Comparison of ENCODE assay signal across 15 cellular contexts in the genomic region with DNA sequence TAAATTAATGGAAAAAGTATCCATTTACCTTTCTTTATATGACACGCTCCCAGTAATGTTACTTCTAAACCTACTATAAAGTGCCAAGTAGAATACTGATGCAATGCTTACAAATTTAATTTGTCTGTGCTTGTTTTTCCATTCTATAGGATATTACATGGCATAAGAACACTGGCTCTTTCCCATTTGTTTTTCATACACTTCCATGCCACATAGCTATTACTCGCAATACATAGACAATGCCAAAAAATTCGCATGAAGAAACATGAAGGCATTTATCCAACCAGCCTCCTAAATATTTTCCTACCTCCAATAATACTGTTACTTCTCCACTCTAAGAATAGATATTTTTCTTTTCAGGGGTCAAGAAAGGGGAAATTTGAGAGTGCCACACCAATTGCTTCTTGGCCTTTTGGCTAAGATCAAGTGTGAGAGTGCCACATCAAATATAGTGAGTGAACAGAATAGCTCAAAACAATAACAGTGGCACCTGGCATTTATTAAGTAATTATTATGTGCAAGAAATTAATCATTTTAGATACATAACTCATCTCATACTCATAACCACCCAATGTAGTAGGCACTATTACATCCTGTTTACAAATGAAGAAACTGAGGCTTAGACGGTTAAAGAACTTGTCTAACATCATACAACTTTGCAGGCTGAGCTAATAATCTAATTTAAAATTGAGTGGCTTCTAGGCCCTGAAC. TPM values are rescaled to one million over a fixed set of nuclear protein-coding genes. Genes with fewer than 3 reads are reported as not detected.
DNase-seq lines count a peak whose midpoint lies in the region; ATAC-seq and TF ChIP-seq lines count a peak whose summit lies in the region.
"Had no signal": no experiment of that assay in that cellular context is flagged by ENCODE, and none has a peak within 500 bp of the region (broad histone marks: within the 10 kb centered on the region; RNA-seq: fewer than 3 reads in every experiment).

No MANE protein-coding gene starts in this region.

- TF ChIP-seq CTCF in PC-9 (conservative IDR thresholded peaks at IDR 0.05): no peak
- no peak for TF ChIP-seq CTCF in epithelial cell of esophagus (IDR thresholded peaks at IDR 0.05; ENCODE audit: insufficient read depth, low read depth, low read length, missing control alignments)
- no peak for TF ChIP-seq CTCF in right lobe of liver (IDR thresholded peaks at IDR 0.05)
- no peak for TF ChIP-seq CTCF in vagina (IDR thresholded peaks at IDR 0.05)

- H3K36me3 ChIP-seq in PC-9 (ENCODE audit: low read depth): peaks cover 55% of the 10 kb centered on the region
- peaks cover 0 to 54% (median 12%) of the 10 kb centered on the region in 4 donors for H3K36me3 ChIP-seq in right lobe of liver
- H3K36me3 ChIP-seq in vagina: peaks cover 0 to 17% of the 10 kb centered on the region in 2 donors

- no peaks in the 10 kb centered on the region for H3K79me2 ChIP-seq in PC-9 (ENCODE audit: low read depth)

- H2AFZ ChIP-seq in PC-9: no peak overlapping the region

- no peaks in the 10 kb centered on the region for H3K9me2 ChIP-seq in PC-9 (ENCODE audit: insufficient read depth)

- WGBS in right lobe of liver (ENCODE audit: insufficient coverage, low coverage, low lambda C conversion rate, missing lambda C conversion rate): 84% methylated on average over 4 of the region's 4 CpGs

- peaks cover 11% of the 10 kb centered on the region; the same call in 1 of the 2 replicates for H3K4me1 ChIP-seq in PC-9 (replicated peaks; ENCODE audit: insufficient read depth)
- peaks cover 0 to 19% (median 5%) of the 10 kb centered on the region in 4 donors for H3K4me1 ChIP-seq in right lobe of liver
- peaks cover 28% of the 10 kb centered on the region for H3K4me1 ChIP-seq in vagina
- H3K4me1 ChIP-seq: BE2C, Peyer's patch had no signal

- H3F3A ChIP-seq in PC-9 (ENCODE audit: insufficient read depth, low read depth): peaks cover 18% of the 10 kb centered on the region; the same call in 1 of the 2 replicates

- no peaks in the 10 kb centered on the region for H3K27me3 ChIP-seq in PC-9 (ENCODE audit: insufficient read depth, low read depth)
- no peaks in the 10 kb centered on the region for H3K27me3 ChIP-seq in right lobe of liver
- H3K27me3 ChIP-seq in vagina: no peaks in the 10 kb centered on the region
- H3K27me3 ChIP-seq: BE2C, Peyer's patch had no signal

- no peak for TF ChIP-seq POLR2A in right lobe of liver (IDR thresholded peaks at IDR 0.05)
- no peak for TF ChIP-seq POLR2A in vagina (IDR thresholded peaks at IDR 0.05)

- no peaks in the 10 kb centered on the region for H4K20me1 ChIP-seq in PC-9 (ENCODE audit: insufficient read depth)

- CTCF ChIA-PET in PC-9 (lab: Charles Lee): interaction anchor here (1.0 to 1.6 kb wide), 5 partner anchors 47 to 208 kb away, joined by 3 to 5 read pairs (median 4); no protein-coding TSS in a partner anchor

- H3K27ac ChIP-seq in PC-9: peak overlapping the region; percentile 0; the same call in 1 of the 2 replicates
- H3K27ac ChIP-seq in right lobe of liver: peak overlapping the region in 2 of 3 donors; percentile 14 to 19
- peak overlapping the region; percentile 60 for H3K27ac ChIP-seq in vagina
- H3K27ac ChIP-seq: Peyer's patch had no signal

- H3K4me3 ChIP-seq in PC-9 (no peak overlapping the region), epithelial cell of esophagus (ENCODE audit: low read length) (peak overlapping the region; percentile 5), right lobe of liver (no peak overlapping the region), vagina (no peak overlapping the region)
- H3K4me3 ChIP-seq: GM12878, Peyer's patch had no signal

- no peaks in the 10 kb centered on the region for H3K9me3 ChIP-seq in PC-9 (ENCODE audit: insufficient read depth, low read depth)
- H3K9me3 ChIP-seq in right lobe of liver: no peaks in the 10 kb centered on the region
- no peaks in the 10 kb centered on the region for H3K9me3 ChIP-seq in vagina
- H3K9me3 ChIP-seq: BE2C, Peyer's patch had no signal

- POLR2A ChIA-PET in PC-9 (lab: Charles Lee; ENCODE audit: unreplicated experiment): interaction anchor here (0.7 kb wide), 1 partner anchor 631 kb away, joined by 3 read pairs; no protein-coding TSS in a partner anchor

- intact Hi-C loops in PC-9 (cut with micrococcal nuclease; ENCODE audit: unreplicated experiment): loop anchor here (5.0 kb wide), 2 partner anchors 129 to 209 kb away; no protein-coding TSS in a partner anchor
- intact Hi-C loops in right lobe of liver (cut with DNase I): loop anchor here in 1 of 2 donors (10.0 kb wide), 1 partner anchor 51 kb away; no protein-coding TSS in a partner anchor
- intact Hi-C loops in vagina (cut with DNase I): no loop called here

- ATAC-seq in right lobe of liver (no peak), esophagus mucosa (no peak)
- ATAC-seq: GM12878 had no signal

- DNase-seq in PC-9: no peak
- DNase-seq in epithelial cell of esophagus (ENCODE audit: low read depth): no peak
- no peak for DNase-seq in right lobe of liver
- DNase-seq in vagina (ENCODE audit: extremely low spot score in 2 of 2): no peak
- no peak for DNase-seq in activated CD4-positive, alpha-beta T cell treated with anti-CD3 and anti-CD28 coated beads for 48 hours
- DNase-seq in NCI-H510A (lab: John Stamatoyannopoulos, UW): no peak
- DNase-seq: activated effector memory CD4-positive, alpha-beta T cell treated with anti-CD3 and anti-CD28 coated beads, Interleukin-2, amount 50 U/mL, for 16 hours; BE2C; Calu3; effector memory CD4-positive, alpha-beta T cell; NCI-H82; Peyer's patch; stimulated activated CD4-positive, alpha-beta T cell treated with anti-CD3 and anti-CD28 coated beads, Interleukin-4, amount 100 ng/mL, for 1 hour had no signal

- BruUV-seq in PC-9 (replicated peaks; lab: Mats Ljungman, UMichigan): no TSS peak

- no peak overlapping the region for H3K4me2 ChIP-seq in PC-9

RNA-seq across cellular contexts. Expression of a gene that starts 0.8 kb away (rescaled TPM):
- total RNA-seq in PC-9 (2021) (217 and 237 TPM in 2 replicates), right lobe of liver (100 to 1,000 TPM in 5 of 6 experiments, 10 to 100 TPM in 1; 92.1 to 207 (median 156) TPM), vagina (460 TPM), esophagus mucosa (147 TPM)

Comparison
In these comparisons a context has a peak if more than half of its experiments do, and no peak if none do; other contexts are left out.
1. H3K27ac ChIP-seq: peak in every context shown above with its lines; median percentile 60 in vagina; 16 in right lobe of liver; 0 in PC-9.